12 cellular contexts compared by ENCODE assay signal in genomic region chr11:96472085-96472484, GRCh38.
DNase-seq lines count a peak whose midpoint lies in the region; ATAC-seq and TF ChIP-seq lines count a peak whose summit lies in the region.
"Had no signal": no experiment of that assay in that cellular context is flagged by ENCODE, and none has a peak within 500 bp of the region (broad histone marks: within the 10 kb centered on the region; RNA-seq: fewer than 3 reads in every experiment).

No MANE protein-coding gene starts in this region.

- H3K14ac ChIP-seq in neuronal stem cell (ENCODE audit: low read length): no peak overlapping the region

- intact Hi-C loops in activated CD8-positive, alpha-beta T cell treated with anti-CD3 and anti-CD28 coated beads for 36 hours (cut with micrococcal nuclease): no loop called here

- no peak overlapping the region for H3K4me3 ChIP-seq in H7 (ENCODE audit: insufficient read depth, low read depth, low read length)
- H3K4me3 ChIP-seq in neuronal stem cell (ENCODE audit: low read length in 2 of 2): no peak overlapping the region
- H3K4me3 ChIP-seq: HAP-1 had no signal

- H3K27ac Mint-ChIP-seq in activated CD8-positive, alpha-beta T cell treated with anti-CD3 and anti-CD28 coated beads for 36 hours: no peak overlapping the region
- H3K27ac Mint-ChIP-seq in activated CD8-positive, alpha-beta T cell treated with anti-CD3 and anti-CD28 coated beads, Interleukin-2, amount 10 ng/mL, durations not matched to agents 7 days and 5 days: no peak overlapping the region
- H3K27ac Mint-ChIP-seq: T-helper 17 cell had no signal

- no peak overlapping the region for H3K23ac ChIP-seq in neuronal stem cell (ENCODE audit: low read depth, low read length, poor library complexity)

- H3K4me1 Mint-ChIP-seq in activated CD8-positive, alpha-beta T cell treated with anti-CD3 and anti-CD28 coated beads for 36 hours (ENCODE audit: low read depth): peaks cover 2% of the 10 kb centered on the region
- H3K4me1 Mint-ChIP-seq in activated CD8-positive, alpha-beta T cell treated with anti-CD3 and anti-CD28 coated beads, Interleukin-2, amount 10 ng/mL, durations not matched to agents 7 days and 5 days (ENCODE audit: low read depth): peaks cover 2% of the 10 kb centered on the region

- H3K4me1 ChIP-seq in neuronal stem cell (ENCODE audit: control insufficient read depth in 2 of 2, insufficient read depth in 1 of 2, low read depth in 1 of 2, low read length in 2 of 2): no peaks in the 10 kb centered on the region
- H3K4me1 ChIP-seq: HAP-1 had no signal

- peak; percentile 47 for ATAC-seq in activated CD8-positive, alpha-beta T cell treated with anti-CD3 and anti-CD28 coated beads for 36 hours
- ATAC-seq in activated CD8-positive, alpha-beta T cell treated with anti-CD3 and anti-CD28 coated beads, Interleukin-2, amount 10 ng/mL, durations not matched to agents 7 days and 5 days: no peak
- peak; percentile 73 for ATAC-seq in HG03558 (IDR thresholded peaks at IDR 0.05; ENCODE audit: extremely low read depth, unreplicated experiment)
- ATAC-seq: T-helper 17 cell had no signal

- no peaks in the 10 kb centered on the region for H3K36me3 Mint-ChIP-seq in activated CD8-positive, alpha-beta T cell treated with anti-CD3 and anti-CD28 coated beads for 36 hours (ENCODE audit: low read depth)
- no peaks in the 10 kb centered on the region for H3K36me3 Mint-ChIP-seq in activated CD8-positive, alpha-beta T cell treated with anti-CD3 and anti-CD28 coated beads, Interleukin-2, amount 10 ng/mL, durations not matched to agents 7 days and 5 days (ENCODE audit: low read depth)

- DNase-seq in activated CD8-positive, alpha-beta T cell treated with anti-CD3 and anti-CD28 coated beads for 36 hours: peak; percentile 44
- no peak for DNase-seq in activated CD8-positive, alpha-beta T cell treated with anti-CD3 and anti-CD28 coated beads, Interleukin-2, amount 10 ng/mL, durations not matched to agents 7 days and 5 days
- DNase-seq in H7: peak; percentile 12
- DNase-seq in neuronal stem cell (ENCODE audit: low spot score): no peak
- DNase-seq in RWPE1 (ENCODE audit: low spot score): no peak
- DNase-seq in medulla oblongata (ENCODE audit: extremely low spot score): no peak
- no peak for DNase-seq in NCI-H2107 (lab: John Stamatoyannopoulos, UW)
- DNase-seq: NCI-H748 treated with DMSO at 0.1 percent for 48 hours, small intestine, T-helper 17 cell had no signal

- peaks cover 10% of the 10 kb centered on the region for H3K9me3 Mint-ChIP-seq in activated CD8-positive, alpha-beta T cell treated with anti-CD3 and anti-CD28 coated beads for 36 hours
- peaks cover 4% of the 10 kb centered on the region for H3K9me3 Mint-ChIP-seq in activated CD8-positive, alpha-beta T cell treated with anti-CD3 and anti-CD28 coated beads, Interleukin-2, amount 10 ng/mL, durations not matched to agents 7 days and 5 days (ENCODE audit: insufficient read depth)

- H2AFZ ChIP-seq in neuronal stem cell (ENCODE audit: low read length): peak overlapping the region; percentile 58

- H3K9me3 ChIP-seq in neuronal stem cell (replicated peaks in 1 of 2; ENCODE audit: control insufficient read depth in 2 of 2, insufficient read depth in 1 of 2, low read depth in 1 of 2, low read length in 2 of 2): peaks cover 0 to 5% of the 10 kb centered on the region in 2 donors
- H3K9me3 ChIP-seq: HAP-1 had no signal

- H2AK5ac ChIP-seq in neuronal stem cell (ENCODE audit: low read depth, low read length): no peak overlapping the region

- no peak overlapping the region for H4K91ac ChIP-seq in neuronal stem cell (ENCODE audit: low read depth, low read length, poor library complexity)

- H2BK12ac ChIP-seq in neuronal stem cell (ENCODE audit: low read length): no peak overlapping the region

- no peak overlapping the region for H3K18ac ChIP-seq in neuronal stem cell (ENCODE audit: low read length)

- H2BK5ac ChIP-seq in neuronal stem cell (ENCODE audit: low read length): no peak overlapping the region

- WGBS in neuronal stem cell (ENCODE audit: extremely low coverage in 2 of 2, insufficient read length in 2 of 2, insufficient replicate concordance in 1 of 2), 2 donors: no CpG with 5 or more reads among the region's 1 CpG

- no peaks in the 10 kb centered on the region for H3K36me3 ChIP-seq in H7 (replicated peaks; ENCODE audit: control insufficient read depth, insufficient read depth, low read length)
- no peaks in the 10 kb centered on the region for H3K36me3 ChIP-seq in neuronal stem cell (replicated peaks in 1 of 2; ENCODE audit: control insufficient read depth in 2 of 2, insufficient read depth in 2 of 2, low read length in 2 of 2)
- H3K36me3 ChIP-seq: HAP-1 had no signal

- CTCF ChIA-PET in activated CD8-positive, alpha-beta T cell treated with anti-CD3 and anti-CD28 coated beads for 36 hours (lab: Charles Lee): interaction anchor here (0.8 to 2.0 kb wide), 4 partner anchors 9 to 17 kb away, joined by 3 to 9 read pairs (median 4); no protein-coding TSS in a partner anchor
- CTCF ChIA-PET in activated CD8-positive, alpha-beta T cell treated with anti-CD3 and anti-CD28 coated beads, Interleukin-2, amount 10 ng/mL, durations not matched to agents 7 days and 5 days (lab: Charles Lee): interaction anchor here (0.8 to 2.0 kb wide), 2 partner anchors 9 to 11 kb away, joined by 3 to 9 read pairs; no protein-coding TSS in a partner anchor
- CTCF ChIA-PET in RWPE1 (lab: Yijun Ruan, JAX): interaction anchor here (0.6 kb wide), 1 partner anchor 8 kb away, joined by 3 read pairs; no protein-coding TSS in a partner anchor

- H3K27me3 ChIP-seq in H7 (ENCODE audit: control insufficient read depth, insufficient read depth, low read length) (no peaks in the 10 kb centered on the region), neuronal stem cell (ENCODE audit: control insufficient read depth in 3 of 3, insufficient read depth in 3 of 3, low read depth in 1 of 3, low read length in 3 of 3) (no peaks in the 10 kb centered on the region)

- no peak overlapping the region for H3K9ac ChIP-seq in neuronal stem cell (ENCODE audit: low read depth, low read length, poor library complexity)

- no peak for TF ChIP-seq CTCF in activated CD8-positive, alpha-beta T cell treated with anti-CD3 and anti-CD28 coated beads for 36 hours (IDR thresholded peaks at IDR 0.05)
- no peak for TF ChIP-seq CTCF in RWPE1 (conservative IDR thresholded peaks at IDR 0.05; ENCODE audit: low read depth)

- no peak overlapping the region for H2BK120ac ChIP-seq in neuronal stem cell (ENCODE audit: low read depth, low read length)

- no peak overlapping the region for H3K4me3 Mint-ChIP-seq in activated CD8-positive, alpha-beta T cell treated with anti-CD3 and anti-CD28 coated beads for 36 hours
- H3K4me3 Mint-ChIP-seq in activated CD8-positive, alpha-beta T cell treated with anti-CD3 and anti-CD28 coated beads, Interleukin-2, amount 10 ng/mL, durations not matched to agents 7 days and 5 days: no peak overlapping the region
- H3K4me3 Mint-ChIP-seq: T-helper 17 cell had no signal

- no peak overlapping the region for H4K8ac ChIP-seq in neuronal stem cell (ENCODE audit: low read depth, low read length)

- POLR2A ChIA-PET in activated CD8-positive, alpha-beta T cell treated with anti-CD3 and anti-CD28 coated beads for 36 hours (lab: Charles Lee): no interaction called here
- POLR2A ChIA-PET in activated CD8-positive, alpha-beta T cell treated with anti-CD3 and anti-CD28 coated beads, Interleukin-2, amount 10 ng/mL, durations not matched to agents 7 days and 5 days (lab: Charles Lee): no interaction called here
- POLR2A ChIA-PET in RWPE1 (lab: Yijun Ruan, JAX; ENCODE audit: low non-redundant PET): no interaction called here

- H3K4me2 ChIP-seq in neuronal stem cell (ENCODE audit: insufficient read depth, low read length, poor library complexity, severe bottlenecking): no peak overlapping the region

- no peak overlapping the region for H3K4ac ChIP-seq in neuronal stem cell (ENCODE audit: low read length)

- H3K79me1 ChIP-seq in neuronal stem cell (ENCODE audit: low read depth, low read length): no peaks in the 10 kb centered on the region

- no peak overlapping the region for H2BK15ac ChIP-seq in neuronal stem cell (ENCODE audit: low read length)

- H3K27me3 Mint-ChIP-seq in activated CD8-positive, alpha-beta T cell treated with anti-CD3 and anti-CD28 coated beads for 36 hours: peaks cover 5% of the 10 kb centered on the region
- H3K27me3 Mint-ChIP-seq in activated CD8-positive, alpha-beta T cell treated with anti-CD3 and anti-CD28 coated beads, Interleukin-2, amount 10 ng/mL, durations not matched to agents 7 days and 5 days (ENCODE audit: low read depth): no peaks in the 10 kb centered on the region

- H3K27ac ChIP-seq in neuronal stem cell (replicated peaks; ENCODE audit: low read length) (no peak overlapping the region), RWPE1 (no peak overlapping the region)

Comparison
In these comparisons a context has a peak if more than half of its experiments do, and no peak if none do; other contexts are left out.
1. DNase-seq: peak in activated CD8-positive, alpha-beta T cell treated with anti-CD3 and anti-CD28 coated beads for 36 hours (single experiment) and H7 (single experiment); none in activated CD8-positive, alpha-beta T cell treated with anti-CD3 and anti-CD28 coated beads, Interleukin-2, amount 10 ng/mL, durations not matched to agents 7 days and 5 days (single experiment), neuronal stem cell (single experiment), RWPE1 (single experiment), medulla oblongata (single experiment) and NCI-H2107 (single experiment).